Comparison of ENCODE assay signal across 15 cellular contexts in the genomic region with DNA sequence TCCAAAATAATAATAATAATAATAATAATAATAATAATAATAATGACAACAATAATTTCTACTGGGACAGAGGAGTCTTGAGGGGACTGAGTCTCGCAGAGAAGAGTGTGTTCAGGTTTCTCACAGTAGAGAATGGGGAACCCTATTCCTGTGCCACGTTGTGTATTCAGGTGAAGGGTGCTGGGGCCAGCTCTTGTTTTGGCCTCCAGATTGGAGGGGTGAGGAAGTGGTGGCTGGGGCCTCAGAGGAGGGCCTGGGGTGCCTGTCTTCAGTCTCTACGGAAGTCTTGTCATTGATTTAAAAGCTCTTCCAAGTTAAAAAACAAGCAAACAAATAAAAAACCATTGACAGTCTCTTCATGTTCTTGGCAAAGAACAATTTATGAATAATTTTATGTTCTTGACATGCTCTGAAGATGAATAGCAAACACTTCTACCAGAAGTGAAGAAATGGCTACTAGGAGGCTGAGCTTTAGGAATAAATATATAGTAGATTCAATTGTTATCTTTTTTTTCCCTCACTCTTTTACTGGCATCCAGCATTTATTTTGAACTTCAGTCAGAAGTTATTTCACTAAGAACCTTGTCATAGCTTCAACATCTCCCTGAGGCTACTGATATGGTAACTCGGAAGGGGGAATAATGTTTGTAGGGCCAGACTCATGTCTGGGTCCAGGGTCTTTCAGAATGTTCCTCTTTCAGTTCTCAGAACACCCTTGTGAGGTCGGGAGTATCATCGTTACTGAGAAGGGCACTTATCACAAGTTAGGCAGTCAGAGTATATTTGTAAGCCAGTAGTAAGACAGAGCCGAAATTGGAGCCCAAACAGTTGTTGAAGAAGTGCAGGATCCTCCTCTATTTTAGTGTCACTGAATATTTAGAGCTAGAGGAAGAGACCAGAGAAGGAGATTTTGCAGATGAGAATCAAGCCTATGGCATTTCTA. TPM values are rescaled to one million over a fixed set of nuclear protein-coding genes. Genes with fewer than 3 reads are reported as not detected.
DNase-seq lines count a peak whose midpoint lies in the region; ATAC-seq and TF ChIP-seq lines count a peak whose summit lies in the region.
"Had no signal": no experiment of that assay in that cellular context is flagged by ENCODE, and none has a peak within 500 bp of the region (broad histone marks: within the 10 kb centered on the region; RNA-seq: fewer than 3 reads in every experiment).

No MANE protein-coding gene starts in this region.

- H3K27ac Mint-ChIP-seq in nephron = peak overlapping the region; percentile 40 to 49 (median 44)
- H3K27ac Mint-ChIP-seq: activated naive CD4-positive, alpha-beta T cell treated with anti-CD3 and anti-CD28 coated beads, Interleukin-2, amount 50 U/mL, for 24 hours had no signal

- no peaks in the 10 kb centered on the region for H3K36me3 Mint-ChIP-seq in nephron (ENCODE audit: low read depth)
- H3K36me3 Mint-ChIP-seq: activated naive CD4-positive, alpha-beta T cell treated with anti-CD3 and anti-CD28 coated beads, Interleukin-2, amount 50 U/mL, for 24 hours had no signal

- H3K4me3 Mint-ChIP-seq in nephron = no peak overlapping the region
- H3K4me3 Mint-ChIP-seq: activated naive CD4-positive, alpha-beta T cell treated with anti-CD3 and anti-CD28 coated beads, Interleukin-2, amount 50 U/mL, for 24 hours had no signal

- no peaks in the 10 kb centered on the region for H3K27me3 Mint-ChIP-seq in nephron (ENCODE audit: low read depth)
- H3K27me3 Mint-ChIP-seq: activated naive CD4-positive, alpha-beta T cell treated with anti-CD3 and anti-CD28 coated beads, Interleukin-2, amount 50 U/mL, for 24 hours had no signal

- intact Hi-C loops in sigmoid colon (cut with DNase I) = no loop called here

- TF ChIP-seq CTCF in nephron (IDR thresholded peaks at IDR 0.05; ENCODE audit: unreplicated experiment in 3 of 3) = no peak
- no peak for TF ChIP-seq CTCF in sigmoid colon (IDR thresholded peaks at IDR 0.05)

- H3K27ac ChIP-seq in sigmoid colon = peak overlapping the region in 2 of 4 donors; percentile 36 to 41
- H3K27ac ChIP-seq: coronary artery, RWPE1, skin epidermis had no signal

- no peak overlapping the region for H3K4me3 ChIP-seq in sigmoid colon
- H3K4me3 ChIP-seq: coronary artery, skin epidermis had no signal

- DNase-seq in SHP77 treated with DMSO at 0.1 percent for 48 hours (lab: John Stamatoyannopoulos, UW) = no peak
- DNase-seq in NCI-H526 treated with DMSO at 0.1 percent for 48 hours (lab: John Stamatoyannopoulos, UW) = no peak
- no peak for DNase-seq in germinal center (ENCODE audit: low spot score)
- DNase-seq in sigmoid colon = no peak
- DNase-seq: activated CD4-positive, alpha-beta T cell treated with anti-CD3 and anti-CD28 coated beads, Interleukin-2, amount 50 U/mL, for 1 hour; DMS153; NCI-H2029 treated with DMSO at 0.1 percent for 48 hours had no signal

- H3K9me3 Mint-ChIP-seq in nephron = no peaks in the 10 kb centered on the region
- H3K9me3 Mint-ChIP-seq: activated naive CD4-positive, alpha-beta T cell treated with anti-CD3 and anti-CD28 coated beads, Interleukin-2, amount 50 U/mL, for 24 hours had no signal

- ATAC-seq in GM18873 (IDR thresholded peaks at IDR 0.05; ENCODE audit: low FRiP score, unreplicated experiment) = peak; percentile 59
- ATAC-seq in GM21717 (IDR thresholded peaks at IDR 0.05; ENCODE audit: unreplicated experiment) = peak; percentile 75
- peak; percentile 52 for ATAC-seq in HG03565 (IDR thresholded peaks at IDR 0.05; ENCODE audit: unreplicated experiment)

- no peak for TF ChIP-seq POLR2A in sigmoid colon (IDR thresholded peaks at IDR 0.05)

- H3K4me1 ChIP-seq in sigmoid colon = peaks cover 0 to 57% (median 37%) of the 10 kb centered on the region in 4 donors

- WGBS in sigmoid colon, 2 donors = 57 to 74% methylated on average over 7 of the region's 7 CpGs

- peaks cover 48% of the 10 kb centered on the region for H3K4me1 Mint-ChIP-seq in nephron

- TF ChIP-seq EP300 in sigmoid colon (IDR thresholded peaks at IDR 0.05) = no peak

- H3K9me3 ChIP-seq in sigmoid colon = no peaks in the 10 kb centered on the region

- H3K36me3 ChIP-seq in sigmoid colon = no peaks in the 10 kb centered on the region

- H3K27me3 ChIP-seq in sigmoid colon = no peaks in the 10 kb centered on the region

RNA-seq across cellular contexts. Expression of a gene that starts 13.1 kb away (rescaled TPM):
- 10 to 100 TPM; 32.4 to 54.0 (median 40.7) TPM for total RNA-seq in sigmoid colon
- polyA plus RNA-seq in sigmoid colon = 1 to 10 TPM; 4.2 to 8.4 (median 5.1) TPM
